In the genomic region with DNA sequence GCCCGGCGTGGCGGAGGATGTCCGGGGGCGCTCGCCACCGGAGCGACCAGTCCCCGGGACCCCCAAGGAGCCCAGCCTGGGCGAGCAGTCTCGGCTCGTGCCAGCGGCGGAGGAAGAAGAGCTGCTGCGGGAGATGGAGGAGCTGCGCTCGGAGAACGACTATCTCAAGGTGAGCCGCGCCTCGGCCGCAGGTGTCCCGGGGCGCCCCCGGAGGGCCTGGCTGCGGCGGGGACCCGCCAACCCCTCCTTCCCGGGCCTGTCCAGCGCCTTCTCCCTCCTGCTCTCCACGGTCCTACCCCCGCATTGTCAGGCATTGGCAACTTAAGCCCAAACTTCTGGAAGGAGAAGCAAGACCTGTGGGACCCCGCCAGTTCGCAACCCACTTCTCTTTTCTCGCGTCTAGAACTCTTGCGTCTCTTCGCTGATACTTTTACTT, we compare ENCODE assay signal across 8 cellular contexts. TPM values are rescaled to one million over a fixed set of nuclear protein-coding genes. Genes with fewer than 3 reads are reported as not detected.
A peak's percentile ranks its signal among the peaks of the same experiment; 100 is the strongest.
DNase-seq lines count a peak whose midpoint lies in the region; ATAC-seq, FAIRE-seq and TF ChIP-seq lines count a peak whose summit lies in the region.

No MANE protein-coding gene starts in this region.

- FAIRE-seq in bronchial epithelial cell (lab: Jason Lieb, UNC): no peak

- TF ChIP-seq CTCF in bronchial epithelial cell (IDR thresholded peaks at IDR 0.05; ENCODE audit: insufficient read depth, low read length, severe bottlenecking): no peak

- H3K36me3 ChIP-seq in bronchial epithelial cell (ENCODE audit: control insufficient read depth, insufficient read depth, low read length) (peaks cover 1% of the 10 kb centered on the region), muscle layer of duodenum (ENCODE audit: control insufficient read depth in 1 of 2, insufficient read depth in 2 of 2, low read length in 2 of 2) (no peaks in the 10 kb centered on the region)

- DNase-seq in EH (ENCODE audit: low read depth) (peak; percentile 24), NCI-H510A treated with DMSO at 0.1 percent for 48 hours (lab: John Stamatoyannopoulos, UW) (peak; percentile 39), bronchial epithelial cell (ENCODE audit: low read depth) (no peak), cerebellum (ENCODE audit: low spot score) (no peak), NCI-H1436 treated with DMSO at 0.1 percent for 48 hours (lab: John Stamatoyannopoulos, UW) (no peak), amniotic stem cell (lab: John Stamatoyannopoulos, UW) (no peak)

- peaks cover 4 to 22% of the 10 kb centered on the region in 2 donors for H3K4me1 ChIP-seq in muscle layer of duodenum (ENCODE audit: control insufficient read depth in 1 of 2, insufficient read depth in 2 of 2, low read length in 2 of 2)

- H3K4me3 ChIP-seq in bronchial epithelial cell (ENCODE audit: low read depth, low read length) (peak overlapping the region; percentile 63), muscle layer of duodenum (ENCODE audit: low read depth in 1 of 2, low read length in 2 of 2) (peak overlapping the region; percentile 64 to 72)

- H3K27me3 ChIP-seq in bronchial epithelial cell (ENCODE audit: control insufficient read depth, insufficient read depth, low read length) (no peaks in the 10 kb centered on the region), muscle layer of duodenum (ENCODE audit: low read depth, low read length) (no peaks in the 10 kb centered on the region)

- no peaks in the 10 kb centered on the region for H3K9me3 ChIP-seq in muscle layer of duodenum (ENCODE audit: control insufficient read depth in 1 of 2, low read length in 2 of 2)

- H3K27ac ChIP-seq in muscle layer of duodenum (ENCODE audit: low read length): no peak overlapping the region

- no peak for ATAC-seq in GM19324 (IDR thresholded peaks at IDR 0.05; ENCODE audit: low FRiP score, unreplicated experiment)

RNA-seq across cellular contexts. Expression of gene MTCL1, which starts 1.2 kb away (rescaled TPM):
- 10.0 and 12.7 TPM in 2 replicates for total RNA-seq in bronchial epithelial cell
- 26.7 TPM for total RNA-seq in cerebellum

Comparison
In these comparisons a context has a peak if more than half of its experiments do, and no peak if none do; other contexts are left out.
1. DNase-seq: peak in EH (single experiment) and NCI-H510A treated with DMSO at 0.1 percent for 48 hours (single experiment); none in bronchial epithelial cell (single experiment), cerebellum (single experiment), NCI-H1436 treated with DMSO at 0.1 percent for 48 hours (single experiment) and amniotic stem cell (single experiment).